ENCODE assay signal across 1 cellular context in the genomic region with DNA sequence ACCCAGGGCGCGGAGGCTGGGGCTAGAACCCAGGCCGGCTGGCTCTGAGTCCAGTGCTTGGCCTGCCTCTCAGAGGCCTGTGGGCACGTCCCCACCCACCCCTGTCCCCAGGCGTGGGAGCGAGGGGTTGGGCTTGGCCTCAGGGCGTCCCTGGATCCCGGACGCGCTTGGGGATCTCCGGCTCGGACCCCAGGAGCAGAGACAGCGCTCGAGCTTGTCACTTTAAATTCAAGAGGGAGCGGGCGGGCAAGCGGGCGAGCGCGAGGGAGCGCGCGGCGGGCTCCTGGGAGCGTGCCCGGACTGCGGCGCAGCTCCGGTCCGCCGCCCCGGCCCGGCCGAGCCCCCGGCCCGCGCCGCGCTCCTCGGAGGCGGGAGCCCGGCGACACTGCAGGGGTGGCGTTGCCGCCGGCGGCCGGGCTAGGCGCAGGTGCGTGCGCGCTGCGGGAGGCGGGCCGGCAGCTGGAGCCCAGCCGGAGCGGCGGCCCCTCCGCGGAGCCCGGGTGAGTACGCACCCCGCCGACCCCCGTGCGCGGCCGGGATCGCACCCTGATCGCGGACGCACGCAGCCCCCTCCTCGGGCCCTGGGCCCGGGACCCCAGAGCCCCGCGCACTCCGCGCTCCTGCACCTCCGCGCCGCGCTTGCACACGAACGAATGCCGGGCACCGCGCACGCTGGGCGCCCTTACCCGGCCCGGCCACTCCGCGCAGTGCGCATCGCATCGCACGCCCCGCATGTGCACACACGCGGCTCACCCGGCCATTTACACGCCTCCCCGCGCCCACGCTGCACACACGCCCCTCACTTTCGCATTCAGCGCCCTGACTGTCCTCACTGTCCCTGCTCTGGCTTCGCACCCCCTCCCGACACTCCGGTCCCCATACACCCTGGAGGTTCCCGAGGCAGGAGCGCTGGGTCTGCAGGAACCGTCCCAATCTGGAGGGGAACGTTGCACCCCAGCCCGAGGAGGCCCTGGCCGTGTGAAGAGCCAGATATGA.
TF ChIP-seq lines count a peak whose summit lies in the region.

A gene with protein sequence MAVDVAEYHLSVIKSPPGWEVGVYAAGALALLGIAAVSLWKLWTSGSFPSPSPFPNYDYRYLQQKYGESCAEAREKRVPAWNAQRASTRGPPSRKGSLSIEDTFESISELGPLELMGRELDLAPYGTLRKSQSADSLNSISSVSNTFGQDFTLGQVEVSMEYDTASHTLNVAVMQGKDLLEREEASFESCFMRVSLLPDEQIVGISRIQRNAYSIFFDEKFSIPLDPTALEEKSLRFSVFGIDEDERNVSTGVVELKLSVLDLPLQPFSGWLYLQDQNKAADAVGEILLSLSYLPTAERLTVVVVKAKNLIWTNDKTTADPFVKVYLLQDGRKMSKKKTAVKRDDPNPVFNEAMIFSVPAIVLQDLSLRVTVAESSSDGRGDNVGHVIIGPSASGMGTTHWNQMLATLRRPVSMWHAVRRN (plus strand): TSS at position 174 of the 996 bp plus-strand sequence. CDS start 7,011 bp downstream, outside the sequence.

TF ChIP-seq in HEK293, 187 proteins besides CTCF, POLR2A, EP300 and RAD21 (continued from another document):
- TF ChIP-seq, protein P1, sequence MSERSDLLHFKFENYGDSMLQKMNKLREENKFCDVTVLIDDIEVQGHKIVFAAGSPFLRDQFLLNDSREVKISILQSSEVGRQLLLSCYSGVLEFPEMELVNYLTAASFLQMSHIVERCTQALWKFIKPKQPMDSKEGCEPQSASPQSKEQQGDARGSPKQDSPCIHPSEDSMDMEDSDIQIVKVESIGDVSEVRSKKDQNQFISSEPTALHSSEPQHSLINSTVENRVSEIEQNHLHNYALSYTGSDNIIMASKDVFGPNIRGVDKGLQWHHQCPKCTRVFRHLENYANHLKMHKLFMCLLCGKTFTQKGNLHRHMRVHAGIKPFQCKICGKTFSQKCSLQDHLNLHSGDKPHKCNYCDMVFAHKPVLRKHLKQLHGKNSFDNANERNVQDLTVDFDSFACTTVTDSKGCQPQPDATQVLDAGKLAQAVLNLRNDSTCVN (tag by site-specific recombination; optimal IDR thresholded peaks at IDR 0.05) = peak; percentile 55
- TF ChIP-seq, protein P2, sequence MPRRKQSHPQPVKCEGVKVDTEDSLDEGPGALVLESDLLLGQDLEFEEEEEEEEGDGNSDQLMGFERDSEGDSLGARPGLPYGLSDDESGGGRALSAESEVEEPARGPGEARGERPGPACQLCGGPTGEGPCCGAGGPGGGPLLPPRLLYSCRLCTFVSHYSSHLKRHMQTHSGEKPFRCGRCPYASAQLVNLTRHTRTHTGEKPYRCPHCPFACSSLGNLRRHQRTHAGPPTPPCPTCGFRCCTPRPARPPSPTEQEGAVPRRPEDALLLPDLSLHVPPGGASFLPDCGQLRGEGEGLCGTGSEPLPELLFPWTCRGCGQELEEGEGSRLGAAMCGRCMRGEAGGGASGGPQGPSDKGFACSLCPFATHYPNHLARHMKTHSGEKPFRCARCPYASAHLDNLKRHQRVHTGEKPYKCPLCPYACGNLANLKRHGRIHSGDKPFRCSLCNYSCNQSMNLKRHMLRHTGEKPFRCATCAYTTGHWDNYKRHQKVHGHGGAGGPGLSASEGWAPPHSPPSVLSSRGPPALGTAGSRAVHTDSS (tag by site-specific recombination; IDR thresholded peaks at IDR 0.05) = no peak
- no peak for TF ChIP-seq ZNF184 (tag by site-specific recombination; IDR thresholded peaks at IDR 0.05)
- no peak for TF ChIP-seq BCL11B (tag by site-specific recombination; IDR thresholded peaks at IDR 0.05; ENCODE audit: low read depth)
- no peak for TF ChIP-seq ZNF548 (tag by site-specific recombination; IDR thresholded peaks at IDR 0.05)
- TF ChIP-seq ZNF341 (tag by site-specific recombination; IDR thresholded peaks at IDR 0.05; ENCODE audit: low read depth) = no peak
- TF ChIP-seq GLI2 (tag by site-specific recombination; IDR thresholded peaks at IDR 0.05; ENCODE audit: borderline replicate concordance, low read depth) = no peak
- no peak for TF ChIP-seq ZNF530 (tag by site-specific recombination; IDR thresholded peaks at IDR 0.05; ENCODE audit: low read depth)
- peak; percentile 46; the same call in 1 of the 2 replicates for TF ChIP-seq ZFHX2 (tag by site-specific recombination; conservative IDR thresholded peaks at IDR 0.05)
- no peak for TF ChIP-seq ZNF571 (tag by site-specific recombination; IDR thresholded peaks at IDR 0.05)
- TF ChIP-seq ZNF664 (tag by site-specific recombination; IDR thresholded peaks at IDR 0.05) = no peak
- no peak for TF ChIP-seq ZNF639 (tag by site-specific recombination; IDR thresholded peaks at IDR 0.05)
- no peak for TF ChIP-seq ZNF221 (tag by site-specific recombination; IDR thresholded peaks at IDR 0.05; ENCODE audit: borderline replicate concordance)
- TF ChIP-seq, protein P3, sequence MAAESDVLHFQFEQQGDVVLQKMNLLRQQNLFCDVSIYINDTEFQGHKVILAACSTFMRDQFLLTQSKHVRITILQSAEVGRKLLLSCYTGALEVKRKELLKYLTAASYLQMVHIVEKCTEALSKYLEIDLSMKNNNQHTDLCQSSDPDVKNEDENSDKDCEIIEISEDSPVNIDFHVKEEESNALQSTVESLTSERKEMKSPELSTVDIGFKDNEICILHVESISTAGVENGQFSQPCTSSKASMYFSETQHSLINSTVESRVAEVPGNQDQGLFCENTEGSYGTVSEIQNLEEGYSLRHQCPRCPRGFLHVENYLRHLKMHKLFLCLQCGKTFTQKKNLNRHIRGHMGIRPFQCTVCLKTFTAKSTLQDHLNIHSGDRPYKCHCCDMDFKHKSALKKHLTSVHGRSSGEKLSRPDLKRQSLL (tag by site-specific recombination; IDR thresholded peaks at IDR 0.05) = no peak
- no peak for TF ChIP-seq OSR2 (tag by site-specific recombination; IDR thresholded peaks at IDR 0.05)
- no peak for TF ChIP-seq ZBTB21 (tag by site-specific recombination; IDR thresholded peaks at IDR 0.05)
- TF ChIP-seq ZNF549 (tag by site-specific recombination; IDR thresholded peaks at IDR 0.05) = no peak
- TF ChIP-seq ZNF354C (tag by site-specific recombination; IDR thresholded peaks at IDR 0.05; ENCODE audit: borderline replicate concordance, low read depth) = no peak
- TF ChIP-seq ZNF768 (tag by site-specific recombination; IDR thresholded peaks at IDR 0.05) = no peak
- TF ChIP-seq, protein P4, sequence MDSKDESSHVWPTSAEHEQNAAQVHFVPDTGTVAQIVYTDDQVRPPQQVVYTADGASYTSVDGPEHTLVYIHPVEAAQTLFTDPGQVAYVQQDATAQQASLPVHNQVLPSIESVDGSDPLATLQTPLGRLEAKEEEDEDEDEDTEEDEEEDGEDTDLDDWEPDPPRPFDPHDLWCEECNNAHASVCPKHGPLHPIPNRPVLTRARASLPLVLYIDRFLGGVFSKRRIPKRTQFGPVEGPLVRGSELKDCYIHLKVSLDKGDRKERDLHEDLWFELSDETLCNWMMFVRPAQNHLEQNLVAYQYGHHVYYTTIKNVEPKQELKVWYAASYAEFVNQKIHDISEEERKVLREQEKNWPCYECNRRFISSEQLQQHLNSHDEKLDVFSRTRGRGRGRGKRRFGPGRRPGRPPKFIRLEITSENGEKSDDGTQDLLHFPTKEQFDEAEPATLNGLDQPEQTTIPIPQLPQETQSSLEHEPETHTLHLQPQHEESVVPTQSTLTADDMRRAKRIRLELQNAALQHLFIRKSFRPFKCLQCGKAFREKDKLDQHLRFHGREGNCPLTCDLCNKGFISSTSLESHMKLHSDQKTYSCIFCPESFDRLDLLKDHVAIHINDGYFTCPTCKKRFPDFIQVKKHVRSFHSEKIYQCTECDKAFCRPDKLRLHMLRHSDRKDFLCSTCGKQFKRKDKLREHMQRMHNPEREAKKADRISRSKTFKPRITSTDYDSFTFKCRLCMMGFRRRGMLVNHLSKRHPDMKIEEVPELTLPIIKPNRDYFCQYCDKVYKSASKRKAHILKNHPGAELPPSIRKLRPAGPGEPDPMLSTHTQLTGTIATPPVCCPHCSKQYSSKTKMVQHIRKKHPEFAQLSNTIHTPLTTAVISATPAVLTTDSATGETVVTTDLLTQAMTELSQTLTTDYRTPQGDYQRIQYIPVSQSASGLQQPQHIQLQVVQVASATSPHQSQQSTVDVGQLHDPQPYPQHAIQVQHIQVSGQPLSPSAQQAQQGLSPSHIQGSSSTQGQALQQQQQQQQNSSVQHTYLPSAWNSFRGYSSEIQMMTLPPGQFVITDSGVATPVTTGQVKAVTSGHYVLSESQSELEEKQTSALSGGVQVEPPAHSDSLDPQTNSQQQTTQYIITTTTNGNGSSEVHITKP (tag by site-specific recombination; IDR thresholded peaks at IDR 0.05) = 0 out of 2 replicates have a peak, but pooled peaks have one; percentile 3
- no peak for TF ChIP-seq ZFP69B (tag by site-specific recombination; IDR thresholded peaks at IDR 0.05)
- peak; percentile 69; the same call in 1 of the 2 replicates for TF ChIP-seq ZNF449 (tag by site-specific recombination; IDR thresholded peaks at IDR 0.05)
- TF ChIP-seq, protein P5, sequence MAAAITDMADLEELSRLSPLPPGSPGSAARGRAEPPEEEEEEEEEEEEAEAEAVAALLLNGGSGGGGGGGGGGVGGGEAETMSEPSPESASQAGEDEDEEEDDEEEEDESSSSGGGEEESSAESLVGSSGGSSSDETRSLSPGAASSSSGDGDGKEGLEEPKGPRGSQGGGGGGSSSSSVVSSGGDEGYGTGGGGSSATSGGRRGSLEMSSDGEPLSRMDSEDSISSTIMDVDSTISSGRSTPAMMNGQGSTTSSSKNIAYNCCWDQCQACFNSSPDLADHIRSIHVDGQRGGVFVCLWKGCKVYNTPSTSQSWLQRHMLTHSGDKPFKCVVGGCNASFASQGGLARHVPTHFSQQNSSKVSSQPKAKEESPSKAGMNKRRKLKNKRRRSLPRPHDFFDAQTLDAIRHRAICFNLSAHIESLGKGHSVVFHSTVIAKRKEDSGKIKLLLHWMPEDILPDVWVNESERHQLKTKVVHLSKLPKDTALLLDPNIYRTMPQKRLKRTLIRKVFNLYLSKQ (tag by site-specific recombination; IDR thresholded peaks at IDR 0.05; ENCODE audit: borderline replicate concordance) = no peak
- TF ChIP-seq ZSCAN30 (tag by site-specific recombination; IDR thresholded peaks at IDR 0.05) = no peak
- no peak for TF ChIP-seq ZNF658 (tag by site-specific recombination; IDR thresholded peaks at IDR 0.05)
- TF ChIP-seq ZNF416 (tag by site-specific recombination; IDR thresholded peaks at IDR 0.05) = no peak
- no peak for TF ChIP-seq ZNF677 (tag by site-specific recombination; IDR thresholded peaks at IDR 0.05)
- TF ChIP-seq EGR2 (tag by site-specific recombination; IDR thresholded peaks at IDR 0.05; ENCODE audit: low read depth) = peak; percentile 32
- TF ChIP-seq MYNN (tag by site-specific recombination; IDR thresholded peaks at IDR 0.05; ENCODE audit: borderline replicate concordance) = no peak
- no peak for TF ChIP-seq HIC1 (tag by site-specific recombination; IDR thresholded peaks at IDR 0.05)
- no peak for TF ChIP-seq YY1 (tag by site-specific recombination; IDR thresholded peaks at IDR 0.05)
- TF ChIP-seq SCRT2 (tag by site-specific recombination; IDR thresholded peaks at IDR 0.05) = no peak
- no peak for TF ChIP-seq ZNF214 (tag by site-specific recombination; IDR thresholded peaks at IDR 0.05; ENCODE audit: borderline replicate concordance)
- TF ChIP-seq, protein P6, sequence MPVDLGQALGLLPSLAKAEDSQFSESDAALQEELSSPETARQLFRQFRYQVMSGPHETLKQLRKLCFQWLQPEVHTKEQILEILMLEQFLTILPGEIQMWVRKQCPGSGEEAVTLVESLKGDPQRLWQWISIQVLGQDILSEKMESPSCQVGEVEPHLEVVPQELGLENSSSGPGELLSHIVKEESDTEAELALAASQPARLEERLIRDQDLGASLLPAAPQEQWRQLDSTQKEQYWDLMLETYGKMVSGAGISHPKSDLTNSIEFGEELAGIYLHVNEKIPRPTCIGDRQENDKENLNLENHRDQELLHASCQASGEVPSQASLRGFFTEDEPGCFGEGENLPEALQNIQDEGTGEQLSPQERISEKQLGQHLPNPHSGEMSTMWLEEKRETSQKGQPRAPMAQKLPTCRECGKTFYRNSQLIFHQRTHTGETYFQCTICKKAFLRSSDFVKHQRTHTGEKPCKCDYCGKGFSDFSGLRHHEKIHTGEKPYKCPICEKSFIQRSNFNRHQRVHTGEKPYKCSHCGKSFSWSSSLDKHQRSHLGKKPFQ (tag by site-specific recombination; IDR thresholded peaks at IDR 0.05) = no peak
